23 cellular contexts compared by ENCODE assay signal in the genomic region with DNA sequence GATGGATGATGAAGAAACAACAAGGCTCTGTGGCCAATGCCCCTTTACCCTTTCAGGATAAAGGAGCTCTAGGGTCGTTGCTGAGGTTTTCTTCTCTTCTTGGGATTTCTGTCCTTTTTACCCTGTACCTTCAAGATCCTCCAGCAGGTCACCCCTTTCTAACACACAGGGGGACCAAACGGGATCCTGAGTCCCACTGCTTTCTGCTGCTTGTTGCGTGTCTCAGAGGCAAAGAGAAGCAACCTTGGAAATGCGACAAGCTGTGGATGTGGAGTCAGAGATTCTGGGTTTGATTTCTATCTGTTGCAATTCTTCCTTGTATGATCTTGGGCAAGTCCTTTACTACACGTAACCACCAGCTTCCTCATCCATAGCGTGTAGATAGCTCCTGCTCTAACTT. TPM values are rescaled to one million over a fixed set of nuclear protein-coding genes. Genes with fewer than 3 reads are reported as not detected.
"Had no signal": no experiment of that assay in that cellular context is flagged by ENCODE, and none has a peak within 500 bp of the region (broad histone marks: within the 10 kb centered on the region; RNA-seq: fewer than 3 reads in every experiment).

No MANE protein-coding gene starts in this region.

- H3K4me1 ChIP-seq: SJCRH30 had no signal

- DNase-seq: KBM-7, MV-4-11, NCI-H1048, NCI-H1105, NCI-H1417, NCI-H1436 treated with DMSO at 0.1 percent for 48 hours, NCI-H1694, NCI-H187 treated with DMSO at 0.1 percent for 48 hours, NCI-H2029 treated with DMSO at 0.1 percent for 48 hours, NCI-H2171 treated with DMSO at 0.1 percent for 48 hours, NCI-H510A, NCI-H524 treated with DMSO at 0.1 percent for 48 hours, NCI-H69, NCI-H774, PC-3, SHP77 treated with DMSO at 0.1 percent for 48 hours, SJCRH30 had no signal

- H3K4me3 ChIP-seq: SJCRH30 had no signal

- H3K27ac ChIP-seq: RWPE1, SJCRH30 had no signal

- H3K9me3 ChIP-seq: SJCRH30 had no signal

- H3K36me3 ChIP-seq: SJCRH30 had no signal

RNA-seq across cellular contexts. Expression of gene GLRA1, which starts 20.5 kb away (rescaled TPM):
- total RNA-seq: HT-29; LHCN-M2; MCF 10A; OCI-LY7; PC-3; SJCRH30; T-helper 1 cell treated with Interleukin-12 subunit alpha and Interleukin-12 subunit beta and Interleukin-4 antibody, amounts not matched to agents 30 ng/mL and 1 ng/mL, for 36 hours had no signal
